ENCODE assay signal across 17 cellular contexts in genomic region chr22:32538516-32538915, GRCh38.
A peak's percentile ranks its signal among the peaks of the same experiment; 100 is the strongest.
DNase-seq lines count a peak whose midpoint lies in the region; ATAC-seq, FAIRE-seq and TF ChIP-seq lines count a peak whose summit lies in the region.
"Had no signal": no experiment of that assay in that cellular context is flagged by ENCODE, and none has a peak within 500 bp of the region (broad histone marks: within the 10 kb centered on the region; RNA-seq: fewer than 3 reads in every experiment).

No MANE protein-coding gene starts in this region.

- H3K9ac ChIP-seq in mesenchymal stem cell (ENCODE audit: low read length) (no peak overlapping the region), smooth muscle cell (ENCODE audit: low read depth) (no peak overlapping the region)
- H3K9ac ChIP-seq: GM23248 had no signal

- no peak overlapping the region for H2BK5ac ChIP-seq in mesenchymal stem cell (ENCODE audit: low read depth, low read length, poor library complexity, severe bottlenecking)

- DNase-seq in heart left ventricle (no peak), left ventricle myocardium superior (no peak), mesenchymal stem cell (no peak), smooth muscle cell (lab: John Stamatoyannopoulos, UW; ENCODE audit: unreplicated experiment) (no peak), urothelium cell line (ENCODE audit: low spot score) (no peak)
- no peak for DNase-seq in CD8-positive, alpha-beta memory T cell
- DNase-seq: Caco-2; CD8-positive, alpha-beta T cell; DMS53; GF-D8; GM23248; H7; IMR-90 had no signal

- H4K20me1 ChIP-seq in smooth muscle cell (ENCODE audit: low read depth) = no peaks in the 10 kb centered on the region

- no peaks in the 10 kb centered on the region for H3K79me1 ChIP-seq in mesenchymal stem cell (replicated peaks; ENCODE audit: low read length, poor library complexity, severe bottlenecking)

- peaks cover 0 to 2% (median 0%) of the 10 kb centered on the region in 5 donors for H3K9me3 Mint-ChIP-seq in CD8-positive, alpha-beta memory T cell
- H3K9me3 Mint-ChIP-seq: CD8-positive, alpha-beta T cell had no signal

- H2BK120ac ChIP-seq in mesenchymal stem cell (ENCODE audit: low read depth, low read length) = no peak overlapping the region

- H2BK15ac ChIP-seq in mesenchymal stem cell (ENCODE audit: low read depth, poor library complexity, severe bottlenecking) = no peak overlapping the region

- no peaks in the 10 kb centered on the region for H3K79me2 ChIP-seq in smooth muscle cell (ENCODE audit: low read depth)

- POLR2A ChIA-PET in CD8-positive, alpha-beta memory T cell (lab: Charles Lee) = no interaction called here

- WGBS in heart left ventricle, 4 donors = 94 to 97% (median 96%) methylated on average over 7 of the region's 7 CpGs
- 98% methylated on average over 7 of the region's 7 CpGs for WGBS in mesenchymal stem cell
- WGBS in smooth muscle cell (ENCODE audit: low lambda C conversion rate) = 89% methylated on average over 7 of the region's 7 CpGs

- no peak overlapping the region for H3K4me3 ChIP-seq in heart left ventricle
- no peak overlapping the region for H3K4me3 ChIP-seq in mesenchymal stem cell (ENCODE audit: insufficient read depth in 1 of 2, low read depth in 1 of 2, low read length in 2 of 2)
- no peak overlapping the region for H3K4me3 ChIP-seq in smooth muscle cell
- no peak overlapping the region for H3K4me3 ChIP-seq in CD8-positive, alpha-beta memory T cell (ENCODE audit: low read length)
- H3K4me3 ChIP-seq: GM23248 had no signal

- H3K36me3 Mint-ChIP-seq in CD8-positive, alpha-beta memory T cell = no peaks in the 10 kb centered on the region
- H3K36me3 Mint-ChIP-seq: CD14-positive monocyte; CD8-positive, alpha-beta T cell had no signal

- H2AK5ac ChIP-seq in mesenchymal stem cell (ENCODE audit: low read length, severe bottlenecking) = no peak overlapping the region

- no peak for TF ChIP-seq POLR2A in heart left ventricle (IDR thresholded peaks at IDR 0.05)
- TF ChIP-seq POLR2A in GM18505 (IDR thresholded peaks at IDR 0.05; ENCODE audit: borderline replicate concordance, extremely low read depth, insufficient read depth, insufficient read length) = no peak

- no peaks in the 10 kb centered on the region for H3K4me1 Mint-ChIP-seq in CD8-positive, alpha-beta memory T cell

- H2BK12ac ChIP-seq in mesenchymal stem cell (ENCODE audit: low read length in 2 of 2) = peak overlapping the region in 1 of 2 experiments; percentile 38

- H3K4me3 Mint-ChIP-seq in CD8-positive, alpha-beta memory T cell = no peak overlapping the region
- H3K4me3 Mint-ChIP-seq: CD14-positive monocyte; CD8-positive, alpha-beta T cell had no signal

- no peak overlapping the region for H4K8ac ChIP-seq in mesenchymal stem cell (ENCODE audit: low read length)

- H3K4me2 ChIP-seq in mesenchymal stem cell (ENCODE audit: low read length, poor library complexity, severe bottlenecking) = no peak overlapping the region
- H3K4me2 ChIP-seq in smooth muscle cell = no peak overlapping the region

- H3F3A ChIP-seq in smooth muscle cell (ENCODE audit: low read depth) = peaks cover 12% of the 10 kb centered on the region

- H3K14ac ChIP-seq in mesenchymal stem cell (ENCODE audit: low read length in 2 of 2) = no peak overlapping the region

- H3K9me3 ChIP-seq in heart left ventricle = peaks cover 0 to 5% (median 0%) of the 10 kb centered on the region in 12 donors
- H3K9me3 ChIP-seq in mesenchymal stem cell (ENCODE audit: control insufficient read depth, low read length) = no peaks in the 10 kb centered on the region
- H3K9me3 ChIP-seq in smooth muscle cell (replicated peaks; ENCODE audit: low read depth) = no peaks in the 10 kb centered on the region
- no peaks in the 10 kb centered on the region for H3K9me3 ChIP-seq in CD8-positive, alpha-beta memory T cell (ENCODE audit: low read length)
- H3K9me3 ChIP-seq: Caco-2 had no signal

- H2AFZ ChIP-seq in mesenchymal stem cell (ENCODE audit: low read depth, low read length) (no peak overlapping the region), smooth muscle cell (ENCODE audit: low read depth) (no peak overlapping the region)
- H2AFZ ChIP-seq: GM23248 had no signal

- H3K23ac ChIP-seq in mesenchymal stem cell (ENCODE audit: low read length in 2 of 2) = no peak overlapping the region

- no peak overlapping the region for H3K4ac ChIP-seq in mesenchymal stem cell (ENCODE audit: low read depth in 1 of 2, low read length in 2 of 2)

- no peaks in the 10 kb centered on the region for H3K36me3 ChIP-seq in heart left ventricle
- H3K36me3 ChIP-seq in mesenchymal stem cell (ENCODE audit: control insufficient read depth in 1 of 2, insufficient read depth in 2 of 2, low read depth in 1 of 2, low read length in 2 of 2) = no peaks in the 10 kb centered on the region
- no peaks in the 10 kb centered on the region for H3K36me3 ChIP-seq in smooth muscle cell (ENCODE audit: low read depth)
- no peaks in the 10 kb centered on the region for H3K36me3 ChIP-seq in CD8-positive, alpha-beta memory T cell (ENCODE audit: insufficient read depth, low read length)

- no peak for ATAC-seq in heart left ventricle
- ATAC-seq in left ventricle myocardium superior = no peak
- ATAC-seq in GM18505 (IDR thresholded peaks at IDR 0.05; ENCODE audit: unreplicated experiment) = no peak
- no peak for ATAC-seq in GM21529 (IDR thresholded peaks at IDR 0.05; ENCODE audit: unreplicated experiment)
- ATAC-seq: CD8-positive, alpha-beta T cell had no signal

- H3K27ac Mint-ChIP-seq in CD8-positive, alpha-beta memory T cell = no peak overlapping the region
- H3K27ac Mint-ChIP-seq: CD14-positive monocyte; CD8-positive, alpha-beta T cell had no signal

- peak overlapping the region in 1 of 2 experiments; percentile 26 for H3K18ac ChIP-seq in mesenchymal stem cell (ENCODE audit: low read depth in 1 of 2, low read length in 2 of 2)

- CTCF ChIA-PET in CD8-positive, alpha-beta memory T cell (lab: Charles Lee) = no interaction called here

- no peaks in the 10 kb centered on the region for H3K27me3 ChIP-seq in heart left ventricle
- H3K27me3 ChIP-seq in mesenchymal stem cell (ENCODE audit: control insufficient read depth in 1 of 2, insufficient read depth in 1 of 2, low read length in 2 of 2) = peaks cover 3 to 10% of the 10 kb centered on the region in 2 experiments
- H3K27me3 ChIP-seq in smooth muscle cell (ENCODE audit: low read depth) = no peaks in the 10 kb centered on the region
- H3K27me3 ChIP-seq in CD8-positive, alpha-beta memory T cell (ENCODE audit: insufficient read depth, low read length, poor library complexity, severe bottlenecking) = no peaks in the 10 kb centered on the region

- intact Hi-C loops in heart left ventricle (cut with DNase I) = loop anchor here in 4 of 10 donors (2.0 to 10.0 kb wide), 4 partner anchors 79 to 226 kb away; no protein-coding TSS in a partner anchor
- intact Hi-C loops in left ventricle myocardium superior (cut with micrococcal nuclease) = no loop called here

- peaks cover 13 to 23% of the 10 kb centered on the region in 2 donors for H3K27me3 Mint-ChIP-seq in CD8-positive, alpha-beta memory T cell

- H3K27ac ChIP-seq in heart left ventricle (peak overlapping the region in 8 of 12 donors; percentile 48 to 77 (median 69)), mesenchymal stem cell (ENCODE audit: low read length, poor library complexity, severe bottlenecking) (no peak overlapping the region), smooth muscle cell (ENCODE audit: low read depth) (peak overlapping the region; percentile 36)
- H3K27ac ChIP-seq in CD8-positive, alpha-beta memory T cell (ENCODE audit: low read depth, low read length) = no peak overlapping the region
- H3K27ac ChIP-seq: 22Rv1, GM23248 had no signal

- H3K4me1 ChIP-seq in heart left ventricle (peaks cover 0 to 61% (median 32%) of the 10 kb centered on the region in 12 donors), mesenchymal stem cell (ENCODE audit: control insufficient read depth, insufficient read depth, low read depth, low read length) (no peaks in the 10 kb centered on the region), smooth muscle cell (ENCODE audit: low read depth) (peaks cover 13% of the 10 kb centered on the region)
- H3K4me1 ChIP-seq in CD8-positive, alpha-beta memory T cell (ENCODE audit: insufficient read depth, low read length) = no peaks in the 10 kb centered on the region

- TF ChIP-seq CTCF in heart left ventricle (IDR thresholded peaks at IDR 0.05) = no peak
- TF ChIP-seq CTCF in smooth muscle cell (IDR thresholded peaks at IDR 0.05; ENCODE audit: borderline replicate concordance, insufficient read depth, poor library complexity, severe bottlenecking) = no peak

- peak; percentile 23 for FAIRE-seq in urothelium cell line (lab: Jason Lieb, UNC)

- peak overlapping the region; percentile 11 for H4K91ac ChIP-seq in mesenchymal stem cell (ENCODE audit: low read length)

Comparison
In these comparisons a context has a peak if more than half of its experiments do, and no peak if none do; other contexts are left out.
1. H3K27ac ChIP-seq: peak in heart left ventricle (8 of 12) and smooth muscle cell (single experiment); none in mesenchymal stem cell (single experiment) and CD8-positive, alpha-beta memory T cell (single experiment).